In genomic region chr4:139301821-139302611, GRCh38 we compare ENCODE assay signal across 8 cellular contexts. TPM values are rescaled to one million over a fixed set of nuclear protein-coding genes. Genes with fewer than 3 reads are reported as not detected.
DNase-seq lines count a peak whose midpoint lies in the region; ATAC-seq, FAIRE-seq and TF ChIP-seq lines count a peak whose summit lies in the region.

Gene NDUFC1 (minus strand): TSS chr4:139302477. CDS start chr4:139295798, 6,679 bp downstream.

- peaks cover 23% of the 10 kb centered on the region for H3K4me1 ChIP-seq in GM23248 (ENCODE audit: insufficient read depth)
- peaks cover 0 to 37% of the 10 kb centered on the region in 2 donors for H3K4me1 ChIP-seq in right atrium auricular region

- H3K4me2 ChIP-seq in GM23248 (ENCODE audit: unreplicated experiment): peak within 1 kb of the TSS; percentile 98

- no peaks in the 10 kb centered on the region for H4K20me1 ChIP-seq in GM23248 (ENCODE audit: insufficient read depth)

- H2AFZ ChIP-seq in GM23248: peak within 1 kb of the TSS; percentile 95

- H3K9me2 ChIP-seq in GM23248 (ENCODE audit: insufficient read depth): no peaks in the 10 kb centered on the region

- CTCF ChIA-PET in T-cell (lab: Charles Lee): interaction anchor here (0.5 to 2.5 kb wide), 11 partner anchors 13 to 287 kb away, joined by 3 to 14 read pairs (median 3); partner anchors contain the start of gene NOCT (in 1 of the 2)

- no peak for TF ChIP-seq CTCF in right atrium auricular region (IDR thresholded peaks at IDR 0.05)

- ATAC-seq in T-cell (replicated peaks in 1 of 4): peak; percentile 38 to 53 (median 40)

- peaks cover 0 to 5% (median 0%) of the 10 kb centered on the region in 3 donors for H3K9me3 Mint-ChIP-seq in T-cell

- in situ Hi-C loops in GM23248 (cut with MboI): no loop called here

- no peaks in the 10 kb centered on the region for H3K27me3 Mint-ChIP-seq in T-cell

- DNase-seq in GM23248: peak; percentile 80
- peak; percentile 62 for DNase-seq in LHCN-M2 (ENCODE audit: low read depth)
- DNase-seq in T-cell: peak; percentile 31 to 74 (median 60)
- peak; percentile 42 for DNase-seq in amniotic epithelial cell (ENCODE audit: low read depth)
- peak; percentile 64 for DNase-seq in right atrium auricular region (ENCODE audit: low spot score)
- peak; percentile 26 for DNase-seq in renal cortical epithelial cell (ENCODE audit: low read depth)
- DNase-seq in inferior parietal cortex (ENCODE audit: extremely low spot score): no peak

- peak within 1 kb of the TSS; percentile 100 for H3K27ac Mint-ChIP-seq in T-cell

- peak; percentile 53 for FAIRE-seq in G401.6 (lab: Jason Lieb, UNC)

- 0 to 2% methylated on average over 44 to 45 of the region's 46 CpGs for WGBS in GM23248 (ENCODE audit: low coverage in 1 of 2, low lambda C conversion rate in 2 of 2, missing lambda C conversion rate in 2 of 2), 2 experiments

- H3K9ac ChIP-seq in GM23248: peak within 1 kb of the TSS; percentile 89

- H3K27me3 ChIP-seq in GM23248 (replicated peaks; ENCODE audit: insufficient read depth) (no peaks in the 10 kb centered on the region), right atrium auricular region (no peaks in the 10 kb centered on the region)

- POLR2A ChIA-PET in T-cell (lab: Charles Lee): interaction anchor here (0.5 to 2.4 kb wide), 10 partner anchors 10 to 223 kb away, joined by 3 to 14 read pairs (median 4); partner anchors contain the start of gene ELF2 (in 1 of the 2)

- peak within 1 kb of the TSS; percentile 93 for H3K4me3 ChIP-seq in GM23248
- peak within 1 kb of the TSS; percentile 80 to 97 for H3K4me3 ChIP-seq in right atrium auricular region

- H3K9me3 ChIP-seq in GM23248 (ENCODE audit: low read depth) (no peaks in the 10 kb centered on the region), right atrium auricular region (no peaks in the 10 kb centered on the region)

- H3K4me1 Mint-ChIP-seq in T-cell: peaks cover 58 to 67% (median 67%) of the 10 kb centered on the region in 3 donors

- peaks cover 16% of the 10 kb centered on the region for H3K36me3 Mint-ChIP-seq in T-cell

- H3K79me2 ChIP-seq in GM23248 (ENCODE audit: insufficient read depth): peaks cover 87% of the 10 kb centered on the region

- H3K27ac ChIP-seq in GM23248 (peak within 1 kb of the TSS; percentile 90), right atrium auricular region (peak within 1 kb of the TSS; percentile 93 to 94)

- H3K4me3 Mint-ChIP-seq in T-cell: peak within 1 kb of the TSS; percentile 94 to 100 (median 100)

- H3F3A ChIP-seq in GM23248 (ENCODE audit: insufficient read depth): peaks cover 46% of the 10 kb centered on the region

- H3K36me3 ChIP-seq in GM23248 (ENCODE audit: low read depth): peaks cover 16% of the 10 kb centered on the region
- H3K36me3 ChIP-seq in right atrium auricular region: peaks cover 8% of the 10 kb centered on the region

RNA-seq across cellular contexts. Expression of gene NDUFC1, which starts in this region (rescaled TPM):
- 23.0 and 38.0 TPM in 2 replicates for total RNA-seq in GM23248 (2014; rRNA removed; shearing (Covaris generic))
- polyA plus RNA-seq in GM23248 (2016; fragmentation: Nextera tagmentation; extraction: Ambion mirVana): 222 and 225 TPM in 2 replicates
- total RNA-seq in LHCN-M2 (2014; rRNA removed) (34.4 and 48.5 TPM in 2 replicates), T-cell (10 to 100 TPM; 19.6 to 29.1 (median 26.8) TPM), right atrium auricular region (100 to 1,000 TPM in 1 of 2 donors, 10 to 100 TPM in 1; 96.1 to 118 TPM), renal cortical epithelial cell (36.4 and 42.2 TPM in 2 replicates)
- polyA plus RNA-seq in LHCN-M2 (2012): 84.5 TPM
